1 cellular context compared by ENCODE assay signal in genomic region chr2:108404784-108405397, GRCh38.
TF ChIP-seq lines count a peak whose summit lies in the region.

No MANE protein-coding gene starts in this region.

TF ChIP-seq in H1, 55 proteins besides CTCF, POLR2A, EP300 and RAD21 (continued from another document):
- TF ChIP-seq RXRA (IDR thresholded peaks at IDR 0.05; ENCODE audit: insufficient read depth, low read depth, low read length) (no peak), CEBPB (IDR thresholded peaks at IDR 0.05; ENCODE audit: low read depth, low read length) (no peak), EZH2 (IDR thresholded peaks at IDR 0.05; ENCODE audit: low read depth, low read length, severe bottlenecking) (no peak), SP2 (IDR thresholded peaks at IDR 0.05; ENCODE audit: low read length) (no peak), TBP (IDR thresholded peaks at IDR 0.05; ENCODE audit: low read depth, low read length) (no peak), SIRT6 (IDR thresholded peaks at IDR 0.05; ENCODE audit: low read length) (no peak), ASH2L (IDR thresholded peaks at IDR 0.05; ENCODE audit: low read length) (no peak), GTF2F1 (IDR thresholded peaks at IDR 0.05; ENCODE audit: borderline replicate concordance, low read depth, low read length) (no peak), HDAC2 (IDR thresholded peaks at IDR 0.05; ENCODE audit: borderline replicate concordance in 1 of 2, low read depth in 2 of 2, low read length in 2 of 2) (no peak), NRF1 (IDR thresholded peaks at IDR 0.05; ENCODE audit: low read depth, low read length) (no peak), SIN3A (conservative IDR thresholded peaks at IDR 0.05 in 1 of 2, IDR thresholded peaks at IDR 0.05 in 1 of 2; ENCODE audit: low read depth in 1 of 2, low read length in 2 of 2) (no peak)
